Comparison of ENCODE assay signal across 8 cellular contexts in genomic region chr1:2235300-2235998, GRCh38. TPM values are rescaled to one million over a fixed set of nuclear protein-coding genes. Genes with fewer than 3 reads are reported as not detected.
DNase-seq lines count a peak whose midpoint lies in the region; ATAC-seq, FAIRE-seq and TF ChIP-seq lines count a peak whose summit lies in the region.
"Had no signal": no experiment of that assay in that cellular context is flagged by ENCODE, and none has a peak within 500 bp of the region (broad histone marks: within the 10 kb centered on the region; RNA-seq: fewer than 3 reads in every experiment).

No MANE protein-coding gene starts in this region.

- intact Hi-C loops in PC-9 (cut with micrococcal nuclease; ENCODE audit: unreplicated experiment) (no loop called here), right lobe of liver (cut with DNase I) (loop anchor here in 1 of 2 donors (10.0 kb wide), 1 partner anchor 69 kb away; no protein-coding TSS in a partner anchor)

- H3K36me3 ChIP-seq in PC-9 (ENCODE audit: low read depth) = 0 out of 2 replicates have a peak, but pooled peaks cover 2% of the 10 kb centered on the region
- H3K36me3 ChIP-seq in astrocyte (ENCODE audit: insufficient read depth, low read length) = no peaks in the 10 kb centered on the region
- H3K36me3 ChIP-seq in right lobe of liver = no peaks in the 10 kb centered on the region
- no peaks in the 10 kb centered on the region for H3K36me3 ChIP-seq in suprapubic skin

- CTCF ChIA-PET in PC-9 (lab: Charles Lee) = no interaction called here

- peak overlapping the region; percentile 68 for H3K27ac ChIP-seq in PC-9
- no peak overlapping the region for H3K27ac ChIP-seq in astrocyte (ENCODE audit: low read depth, low read length)
- H3K27ac ChIP-seq in right lobe of liver = peak overlapping the region; percentile 68 to 93 (median 68)
- H3K27ac ChIP-seq in suprapubic skin = peak overlapping the region; percentile 91

- H3K9me2 ChIP-seq in PC-9 (ENCODE audit: insufficient read depth) = no peaks in the 10 kb centered on the region

- TF ChIP-seq CTCF in PC-9 (conservative IDR thresholded peaks at IDR 0.05) (no peak), astrocyte (IDR thresholded peaks at IDR 0.05; ENCODE audit: insufficient read depth, low read depth, low read length) (no peak), right lobe of liver (IDR thresholded peaks at IDR 0.05) (no peak), suprapubic skin (IDR thresholded peaks at IDR 0.05) (no peak)

- H3K9ac ChIP-seq in astrocyte (ENCODE audit: low read length) = no peak overlapping the region

- H3K27me3 ChIP-seq in PC-9 (ENCODE audit: insufficient read depth, low read depth) = no peaks in the 10 kb centered on the region
- H3K27me3 ChIP-seq in astrocyte (ENCODE audit: insufficient read depth, low read length) = no peaks in the 10 kb centered on the region
- no peaks in the 10 kb centered on the region for H3K27me3 ChIP-seq in right lobe of liver
- H3K27me3 ChIP-seq in suprapubic skin = no peaks in the 10 kb centered on the region

- H3K4me1 ChIP-seq in PC-9 (replicated peaks; ENCODE audit: insufficient read depth) (peaks cover 52% of the 10 kb centered on the region), astrocyte (ENCODE audit: insufficient read depth, low read length) (peaks cover 70% of the 10 kb centered on the region), right lobe of liver (peaks cover under 1 to 90% (median 61%) of the 10 kb centered on the region in 4 donors), suprapubic skin (peaks cover 100% of the 10 kb centered on the region)

- H3K9me3 ChIP-seq in PC-9 (ENCODE audit: insufficient read depth, low read depth) (no peaks in the 10 kb centered on the region), astrocyte (ENCODE audit: insufficient read depth, low read depth, low read length) (no peaks in the 10 kb centered on the region), right lobe of liver (no peaks in the 10 kb centered on the region), suprapubic skin (no peaks in the 10 kb centered on the region)

- peaks cover 100% of the 10 kb centered on the region for H3K79me2 ChIP-seq in PC-9 (ENCODE audit: low read depth)
- H3K79me2 ChIP-seq in astrocyte (ENCODE audit: insufficient read depth, low read length) = peaks cover 100% of the 10 kb centered on the region

- H3K9me3 Mint-ChIP-seq in astrocyte (ENCODE audit: unreplicated experiment) = no peaks in the 10 kb centered on the region

- peaks cover 40% of the 10 kb centered on the region for H3K4me1 Mint-ChIP-seq in astrocyte (ENCODE audit: low read depth, unreplicated experiment)

- no peak for TF ChIP-seq EP300 in suprapubic skin (IDR thresholded peaks at IDR 0.05)

- H3K4me3 Mint-ChIP-seq in astrocyte (ENCODE audit: unreplicated experiment) = no peak overlapping the region

- no peak for FAIRE-seq in astrocyte (lab: Jason Lieb, UNC)

- DNase-seq in PC-9 = no peak
- no peak for DNase-seq in astrocyte (ENCODE audit: low read depth)
- no peak for DNase-seq in right lobe of liver
- peak in 1 of 2 donors; percentile 71 for DNase-seq in suprapubic skin (ENCODE audit: low spot score in 2 of 2)
- no peak for DNase-seq in NCI-H524 treated with DMSO at 0.1 percent for 48 hours (lab: John Stamatoyannopoulos, UW)
- DNase-seq: NCI-H187 had no signal

- H3F3A ChIP-seq in PC-9 (ENCODE audit: insufficient read depth, low read depth) = peaks cover 29% of the 10 kb centered on the region

- POLR2A ChIA-PET in PC-9 (lab: Charles Lee; ENCODE audit: unreplicated experiment) = no interaction called here

- peak overlapping the region; percentile 89 for H3K27ac Mint-ChIP-seq in astrocyte (ENCODE audit: unreplicated experiment)

- no peak overlapping the region for H2AFZ ChIP-seq in PC-9
- no peak overlapping the region for H2AFZ ChIP-seq in astrocyte (ENCODE audit: low read depth, low read length)

- H3K27me3 Mint-ChIP-seq in astrocyte (ENCODE audit: low read depth, unreplicated experiment) = no peaks in the 10 kb centered on the region

- H4K20me1 ChIP-seq in PC-9 (ENCODE audit: insufficient read depth) (peaks cover 94% of the 10 kb centered on the region), astrocyte (ENCODE audit: insufficient read depth, low read length) (peaks cover 100% of the 10 kb centered on the region)

- H3K4me2 ChIP-seq in PC-9 (peak overlapping the region; percentile 99), astrocyte (ENCODE audit: low read length) (no peak overlapping the region)

- 82% methylated on average over 15 of the region's 22 CpGs for WGBS in right lobe of liver (ENCODE audit: insufficient coverage, low coverage, low lambda C conversion rate, missing lambda C conversion rate)
- WGBS in suprapubic skin = 78% methylated on average over 14 of the region's 22 CpGs

- H3K4me3 ChIP-seq in PC-9 = peak overlapping the region; percentile 47; the same call in 1 of the 2 replicates
- H3K4me3 ChIP-seq in astrocyte (ENCODE audit: insufficient read depth, low read depth, low read length) = no peak overlapping the region
- no peak overlapping the region for H3K4me3 ChIP-seq in right lobe of liver
- H3K4me3 ChIP-seq in suprapubic skin = peak overlapping the region; percentile 75

- TF ChIP-seq POLR2A in right lobe of liver (IDR thresholded peaks at IDR 0.05) (no peak), suprapubic skin (IDR thresholded peaks at IDR 0.05) (no peak)

- peaks cover 8% of the 10 kb centered on the region for H3K36me3 Mint-ChIP-seq in astrocyte (ENCODE audit: low read depth, unreplicated experiment)

- ATAC-seq in right lobe of liver = no peak
- ATAC-seq in GM18520 (IDR thresholded peaks at IDR 0.05; ENCODE audit: unreplicated experiment) = no peak
- ATAC-seq in GM18502 (IDR thresholded peaks at IDR 0.05; ENCODE audit: poor library complexity, unreplicated experiment) = no peak

- BruUV-seq in PC-9 (replicated peaks; lab: Mats Ljungman, UMichigan) = no TSS peak

RNA-seq across cellular contexts. Expression of gene SKI, which starts 7.3 kb away (rescaled TPM):
- 36.2 and 39.1 TPM in 2 replicates for total RNA-seq in PC-9 (2021)
- 63.4 and 66.2 TPM in 2 replicates for total RNA-seq in astrocyte
- 10 to 100 TPM; 23.7 to 84.8 (median 31.4) TPM for total RNA-seq in right lobe of liver
- 10 to 100 TPM; 51.8 to 91.2 (median 68.1) TPM for total RNA-seq in suprapubic skin

RNA-seq across cellular contexts. Expression of gene FAAP20, which starts 40.9 kb away (rescaled TPM):
- total RNA-seq in PC-9 (2021) (72.1 and 97.1 TPM in 2 replicates), astrocyte (114 and 124 TPM in 2 replicates), right lobe of liver (10 to 100 TPM; 18.9 to 26.0 (median 24.4) TPM), suprapubic skin (10 to 100 TPM; 18.6 to 47.3 (median 24.9) TPM)

Comparison
In these comparisons a context has a peak if more than half of its experiments do, and no peak if none do; other contexts are left out.
1. H3K4me3 ChIP-seq: peak in PC-9 (single experiment) and suprapubic skin (single experiment); none in astrocyte (single experiment) and right lobe of liver (0 of 3).